In the genomic region with DNA sequence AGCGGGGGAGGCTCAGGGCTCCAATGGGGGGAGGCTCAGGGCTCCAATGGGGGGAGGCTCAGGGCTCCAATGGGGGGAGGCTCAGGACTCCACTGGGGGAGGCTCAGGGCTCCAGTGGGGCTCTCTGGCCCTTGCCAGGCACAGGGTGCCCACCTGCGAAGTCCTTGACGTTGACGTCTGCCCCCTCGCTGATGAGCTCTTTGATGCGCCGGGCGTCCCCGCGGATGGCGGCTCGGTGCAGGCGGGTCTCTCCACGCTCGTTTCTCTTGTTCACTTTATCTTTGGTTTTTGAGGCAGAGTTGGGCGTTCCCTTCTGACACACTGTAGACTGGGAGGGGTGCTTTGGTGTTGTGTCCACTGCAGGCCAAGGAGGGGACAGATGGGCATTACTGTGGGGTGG, we compare ENCODE assay signal across 19 cellular contexts.
DNase-seq lines count a peak whose midpoint lies in the region; ATAC-seq and TF ChIP-seq lines count a peak whose summit lies in the region.
"Had no signal": no experiment of that assay in that cellular context is flagged by ENCODE, and none has a peak within 500 bp of the region (broad histone marks: within the 10 kb centered on the region; RNA-seq: fewer than 3 reads in every experiment).

No MANE protein-coding gene starts in this region.

- intact Hi-C loops in left ventricle myocardium superior (cut with micrococcal nuclease) (no loop called here), left ventricle myocardium inferior (cut with micrococcal nuclease) (no loop called here), aorta (cut with DNase I) (no loop called here)

- ATAC-seq in left ventricle myocardium superior (no peak), HG02763 (IDR thresholded peaks at IDR 0.05; ENCODE audit: unreplicated experiment) (no peak), aorta (ENCODE audit: low FRiP score) (no peak)

- H3K27ac ChIP-seq in left ventricle myocardium inferior (replicated peaks) (no peak overlapping the region), aorta (ENCODE audit: low read depth in 1 of 2, low read length in 2 of 2) (no peak overlapping the region)

- TF ChIP-seq CTCF in left ventricle myocardium inferior (IDR thresholded peaks at IDR 0.05; ENCODE audit: borderline replicate concordance) (no peak), endothelial cell (IDR thresholded peaks at IDR 0.05; ENCODE audit: unreplicated experiment) (no peak), progenitor cell of endocrine pancreas (IDR thresholded peaks at IDR 0.05; ENCODE audit: unreplicated experiment) (no peak)

- WGBS in aorta, 2 donors, result 86 to 88% methylated on average over 16 of the region's 16 CpGs

- peak overlapping the region; percentile 51 for H3K9ac ChIP-seq in NT2/D1 (ENCODE audit: insufficient read length, low read depth)

- H3K27me3 ChIP-seq in left ventricle myocardium inferior (ENCODE audit: low read depth) (no peaks in the 10 kb centered on the region), NT2/D1 (ENCODE audit: insufficient read depth, insufficient read length) (no peaks in the 10 kb centered on the region), aorta (ENCODE audit: control insufficient read depth in 1 of 2, insufficient read depth in 2 of 2, low read length in 1 of 2) (no peaks in the 10 kb centered on the region)

- peaks cover 51% of the 10 kb centered on the region for H3K36me3 ChIP-seq in left ventricle myocardium inferior
- H3K36me3 ChIP-seq in NT2/D1 (ENCODE audit: insufficient read depth, insufficient read length, low read length), result peaks cover 53% of the 10 kb centered on the region
- H3K36me3 ChIP-seq in aorta (ENCODE audit: control insufficient read depth in 1 of 2, insufficient read depth in 2 of 2, low read length in 1 of 2), result peaks cover under 1 to 5% of the 10 kb centered on the region in 2 donors

- DNase-seq in left ventricle myocardium superior, result peak; percentile 22
- DNase-seq in left ventricle myocardium inferior, result no peak
- no peak for DNase-seq in NT2/D1 (ENCODE audit: low read depth, low spot score)
- DNase-seq in endothelial cell (ENCODE audit: low spot score), result no peak
- no peak for DNase-seq in progenitor cell of endocrine pancreas (ENCODE audit: low spot score, unreplicated experiment)
- DNase-seq in stimulated activated CD4-positive, alpha-beta T cell treated with anti-CD3 and anti-CD28 coated beads, Interleukin-4, amount 100 ng/mL, for 24 hours, result no peak
- no peak for DNase-seq in aorta
- DNase-seq: COR-L47, DMS153, EL, HCEC 1CT, NCI-H1436, NCI-H2029 treated with DMSO at 0.1 percent for 48 hours, NCI-H510A, NCI-H82, SHP77 treated with DMSO at 0.1 percent for 48 hours had no signal

- H3K27ac Mint-ChIP-seq in endothelial cell (ENCODE audit: unreplicated experiment) (peak overlapping the region; percentile 70), progenitor cell of endocrine pancreas (peak overlapping the region; percentile 71)

- H3K4me3 Mint-ChIP-seq in endothelial cell (ENCODE audit: unreplicated experiment) (no peak overlapping the region), progenitor cell of endocrine pancreas (ENCODE audit: low read depth) (no peak overlapping the region)
- H3K4me3 Mint-ChIP-seq: CD14-positive monocyte, IgD-negative memory B cell had no signal

- H3K9me3 Mint-ChIP-seq in endothelial cell (ENCODE audit: unreplicated experiment), result no peaks in the 10 kb centered on the region
- H3K9me3 Mint-ChIP-seq in progenitor cell of endocrine pancreas (ENCODE audit: low read depth), result no peaks in the 10 kb centered on the region
- H3K9me3 Mint-ChIP-seq: CD14-positive monocyte, IgD-negative memory B cell had no signal

- H3K36me3 Mint-ChIP-seq in endothelial cell (ENCODE audit: low read depth, unreplicated experiment) (peaks cover 27% of the 10 kb centered on the region), progenitor cell of endocrine pancreas (ENCODE audit: insufficient read depth) (peaks cover 13% of the 10 kb centered on the region)

- H3K4me3 ChIP-seq in left ventricle myocardium inferior, result no peak overlapping the region
- no peak overlapping the region for H3K4me3 ChIP-seq in NT2/D1 (ENCODE audit: insufficient read length, low read depth)
- H3K4me3 ChIP-seq in aorta (ENCODE audit: low read length in 2 of 2), result no peak overlapping the region

- H3K4me1 ChIP-seq in left ventricle myocardium inferior, result peaks cover 35% of the 10 kb centered on the region
- H3K4me1 ChIP-seq in NT2/D1 (ENCODE audit: insufficient read depth, insufficient read length), result peaks cover 46% of the 10 kb centered on the region
- H3K4me1 ChIP-seq in aorta (ENCODE audit: control insufficient read depth in 1 of 2, insufficient read depth in 2 of 2, low read length in 2 of 2), result no peaks in the 10 kb centered on the region

- H3K27me3 Mint-ChIP-seq in endothelial cell (ENCODE audit: unreplicated experiment) (peaks cover 26% of the 10 kb centered on the region), progenitor cell of endocrine pancreas (no peaks in the 10 kb centered on the region)
- H3K27me3 Mint-ChIP-seq: IgD-negative memory B cell had no signal

- H3K4me1 Mint-ChIP-seq in endothelial cell (ENCODE audit: unreplicated experiment) (peaks cover 35% of the 10 kb centered on the region), progenitor cell of endocrine pancreas (ENCODE audit: low read depth) (no peaks in the 10 kb centered on the region)
- H3K4me1 Mint-ChIP-seq: CD14-positive monocyte had no signal

- H3K9me3 ChIP-seq in left ventricle myocardium inferior (replicated peaks), result no peaks in the 10 kb centered on the region
- no peaks in the 10 kb centered on the region for H3K9me3 ChIP-seq in NT2/D1 (ENCODE audit: insufficient read depth, low read length)
- H3K9me3 ChIP-seq in aorta (ENCODE audit: control insufficient read depth, low read length), result no peaks in the 10 kb centered on the region
